ENCODE assay signal across 8 cellular contexts in genomic region chr5:56814361-56814962, GRCh38. TPM values are rescaled to one million over a fixed set of nuclear protein-coding genes. Genes with fewer than 3 reads are reported as not detected.
DNase-seq lines count a peak whose midpoint lies in the region; ATAC-seq and TF ChIP-seq lines count a peak whose summit lies in the region.

No MANE protein-coding gene starts in this region.

- H3K4me3 Mint-ChIP-seq in T-helper 1 cell treated with Interleukin-12 subunit alpha and Interleukin-12 subunit beta and Interleukin-4 antibody, amounts not matched to agents 30 μg/mL and 1 μg/mL, for 36 hours: peak overlapping the region; percentile 83
- peak overlapping the region; percentile 85 for H3K4me3 Mint-ChIP-seq in stimulated activated effector memory CD8-positive, alpha-beta T cell treated with anti-CD3 and anti-CD28 coated beads, Interleukin-12 subunit alpha, Interleukin-12 subunit beta, amount 100 ng/mL, for 72 hours

- DNase-seq in NCI-H345 (lab: John Stamatoyannopoulos, UW) (peak; percentile 33), NCI-H345 treated with DMSO at 0.1 percent for 48 hours (lab: John Stamatoyannopoulos, UW; ENCODE audit: unreplicated experiment) (no peak), mammary epithelial cell (no peak), kidney epithelial cell (ENCODE audit: low read depth) (no peak)
- DNase-seq in stimulated activated effector memory CD8-positive, alpha-beta T cell treated with anti-CD3 and anti-CD28 coated beads, Interleukin-12 subunit alpha, Interleukin-12 subunit beta, amount 100 ng/mL, for 72 hours (ENCODE audit: low spot score in 2 of 2): peak; percentile 21 to 66

- H3K27ac ChIP-seq in mammary epithelial cell (ENCODE audit: insufficient read depth, low read depth, low read length): peak overlapping the region; percentile 22

- H3K36me3 Mint-ChIP-seq in T-helper 1 cell treated with Interleukin-12 subunit alpha and Interleukin-12 subunit beta and Interleukin-4 antibody, amounts not matched to agents 30 μg/mL and 1 μg/mL, for 36 hours (ENCODE audit: low read depth): peaks cover 14% of the 10 kb centered on the region
- peaks cover 4% of the 10 kb centered on the region for H3K36me3 Mint-ChIP-seq in stimulated activated effector memory CD8-positive, alpha-beta T cell treated with anti-CD3 and anti-CD28 coated beads, Interleukin-12 subunit alpha, Interleukin-12 subunit beta, amount 100 ng/mL, for 72 hours

- peak; percentile 8 for ATAC-seq in stimulated activated effector memory CD8-positive, alpha-beta T cell treated with anti-CD3 and anti-CD28 coated beads, Interleukin-12 subunit alpha, Interleukin-12 subunit beta, amount 100 ng/mL, for 72 hours
- no peak for ATAC-seq in HG03175 (IDR thresholded peaks at IDR 0.05; ENCODE audit: unreplicated experiment)
- no peak for ATAC-seq in GM21390 (IDR thresholded peaks at IDR 0.05; ENCODE audit: unreplicated experiment)

- peaks cover 36% of the 10 kb centered on the region for H3K79me2 ChIP-seq in mammary epithelial cell (ENCODE audit: insufficient read depth, low read length)

- H4K20me1 ChIP-seq in mammary epithelial cell (ENCODE audit: insufficient read depth, low read length): no peaks in the 10 kb centered on the region

- H3K36me3 ChIP-seq in mammary epithelial cell (ENCODE audit: insufficient read depth, low read length): no peaks in the 10 kb centered on the region
- H3K36me3 ChIP-seq in kidney epithelial cell (ENCODE audit: control insufficient read depth, insufficient read depth, low read length): no peaks in the 10 kb centered on the region

- WGBS in mammary epithelial cell (ENCODE audit: low coverage, missing lambda C conversion rate): 9% methylated on average over 14 of the region's 31 CpGs

- H3K27ac Mint-ChIP-seq in T-helper 1 cell treated with Interleukin-12 subunit alpha and Interleukin-12 subunit beta and Interleukin-4 antibody, amounts not matched to agents 30 μg/mL and 1 μg/mL, for 36 hours: peak overlapping the region; percentile 81
- peak overlapping the region; percentile 89 for H3K27ac Mint-ChIP-seq in stimulated activated effector memory CD8-positive, alpha-beta T cell treated with anti-CD3 and anti-CD28 coated beads, Interleukin-12 subunit alpha, Interleukin-12 subunit beta, amount 100 ng/mL, for 72 hours

- H2AFZ ChIP-seq in mammary epithelial cell (ENCODE audit: low read depth, low read length): peak overlapping the region; percentile 87

- H3K9me3 Mint-ChIP-seq in T-helper 1 cell treated with Interleukin-12 subunit alpha and Interleukin-12 subunit beta and Interleukin-4 antibody, amounts not matched to agents 30 μg/mL and 1 μg/mL, for 36 hours: no peaks in the 10 kb centered on the region
- no peaks in the 10 kb centered on the region for H3K9me3 Mint-ChIP-seq in stimulated activated effector memory CD8-positive, alpha-beta T cell treated with anti-CD3 and anti-CD28 coated beads, Interleukin-12 subunit alpha, Interleukin-12 subunit beta, amount 100 ng/mL, for 72 hours

- peaks cover 33% of the 10 kb centered on the region for H3K4me1 Mint-ChIP-seq in T-helper 1 cell treated with Interleukin-12 subunit alpha and Interleukin-12 subunit beta and Interleukin-4 antibody, amounts not matched to agents 30 μg/mL and 1 μg/mL, for 36 hours (ENCODE audit: low read depth)
- peaks cover 18% of the 10 kb centered on the region for H3K4me1 Mint-ChIP-seq in stimulated activated effector memory CD8-positive, alpha-beta T cell treated with anti-CD3 and anti-CD28 coated beads, Interleukin-12 subunit alpha, Interleukin-12 subunit beta, amount 100 ng/mL, for 72 hours

- H3K4me3 ChIP-seq in mammary epithelial cell (replicated peaks in 1 of 3; ENCODE audit: insufficient read depth in 1 of 3, low read depth in 2 of 3, low read length in 3 of 3): peak overlapping the region; percentile 80 to 89 (median 83)
- peak overlapping the region; percentile 93 for H3K4me3 ChIP-seq in kidney epithelial cell (ENCODE audit: low read depth, low read length)

- no peaks in the 10 kb centered on the region for H3K9me3 ChIP-seq in mammary epithelial cell (replicated peaks; ENCODE audit: insufficient read depth, low read length)

- TF ChIP-seq CTCF in mammary epithelial cell (conservative IDR thresholded peaks at IDR 0.05 in 1 of 2, IDR thresholded peaks at IDR 0.05 in 1 of 2; ENCODE audit: extremely low read depth in 1 of 2, insufficient read depth in 1 of 2, low read depth in 1 of 2, low read length in 2 of 2): no peak
- no peak for TF ChIP-seq CTCF in kidney epithelial cell (IDR thresholded peaks at IDR 0.05; ENCODE audit: insufficient read depth, low read length, poor library complexity, severe bottlenecking)

- H3K9ac ChIP-seq in mammary epithelial cell (ENCODE audit: insufficient read depth, low read length): peak overlapping the region; percentile 24

- H3K27me3 ChIP-seq in mammary epithelial cell (ENCODE audit: insufficient read depth, low read length): no peaks in the 10 kb centered on the region
- H3K27me3 ChIP-seq in kidney epithelial cell (ENCODE audit: control insufficient read depth, insufficient read depth, low read length): no peaks in the 10 kb centered on the region

- intact Hi-C loops in mammary epithelial cell (cut with micrococcal nuclease): no loop called here

- CTCF ChIA-PET in mammary epithelial cell (lab: Charles Lee; ENCODE audit: low non-redundant PET): no interaction called here

- peak overlapping the region; percentile 93 for H3K4me2 ChIP-seq in mammary epithelial cell (ENCODE audit: insufficient read depth, low read depth, low read length)

- H3K4me1 ChIP-seq in mammary epithelial cell (ENCODE audit: insufficient read depth, low read length): peaks cover 8% of the 10 kb centered on the region

- H3K27me3 Mint-ChIP-seq in T-helper 1 cell treated with Interleukin-12 subunit alpha and Interleukin-12 subunit beta and Interleukin-4 antibody, amounts not matched to agents 30 μg/mL and 1 μg/mL, for 36 hours (ENCODE audit: low read depth): peaks cover 3% of the 10 kb centered on the region

- dilution Hi-C loops in mammary epithelial cell (cut with HindIII; ENCODE audit: low sequenced_read_pairs): loop anchor here (25.0 kb wide), 1 partner anchor 527 kb away; no protein-coding TSS in a partner anchor

- in situ Hi-C loops in mammary epithelial cell (cut with MboI; ENCODE audit: low sequenced_read_pairs in 2 of 2): no loop called here

- BruUV-seq in mammary epithelial cell (replicated peaks; lab: Mats Ljungman, UMichigan): TSS peak; percentile 77

RNA-seq across cellular contexts. Expression of gene MAP3K1, which starts 0.9 kb away (rescaled TPM):
- total RNA-seq in mammary epithelial cell (10 to 100 TPM; 10.0 to 18.7 TPM), kidney epithelial cell (21.3 and 21.4 TPM in 2 replicates)
- polyA plus RNA-seq in mammary epithelial cell: 4.3 TPM
- 20.5 TPM for polyA minus RNA-seq in mammary epithelial cell

Comparison
In these comparisons a context has a peak if more than half of its experiments do, and no peak if none do; other contexts are left out.
1. DNase-seq: peak in NCI-H345 (single experiment) and stimulated activated effector memory CD8-positive, alpha-beta T cell treated with anti-CD3 and anti-CD28 coated beads, Interleukin-12 subunit alpha, Interleukin-12 subunit beta, amount 100 ng/mL, for 72 hours (2 of 2); none in NCI-H345 treated with DMSO at 0.1 percent for 48 hours (single experiment), mammary epithelial cell (single experiment) and kidney epithelial cell (single experiment).